17 cellular contexts compared by ENCODE assay signal in the genomic region with DNA sequence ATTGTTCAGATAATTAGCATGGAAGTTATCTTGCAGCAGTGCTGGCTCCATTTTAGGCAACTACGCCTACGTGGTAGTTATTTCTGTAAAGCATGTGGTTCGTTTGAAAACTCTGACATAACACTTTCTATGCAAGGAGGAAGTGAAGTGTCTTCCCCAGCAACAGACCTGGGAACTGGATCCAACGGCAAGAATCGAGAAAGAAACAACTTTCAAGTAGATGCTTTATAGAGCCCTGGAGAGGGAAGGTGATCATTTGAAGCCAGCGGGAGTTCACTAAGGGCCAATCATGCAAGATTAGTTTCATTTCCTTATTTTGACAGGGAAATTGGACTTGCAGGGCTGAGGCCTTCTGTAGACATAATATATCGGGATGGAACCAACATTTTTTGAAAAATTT.
DNase-seq lines count a peak whose midpoint lies in the region; ATAC-seq lines count a peak whose summit lies in the region.
"Had no signal": no experiment of that assay in that cellular context is flagged by ENCODE, and none has a peak within 500 bp of the region (broad histone marks: within the 10 kb centered on the region; RNA-seq: fewer than 3 reads in every experiment).

No MANE protein-coding gene starts in this region.

- peak; percentile 62 for DNase-seq in Karpas-422
- peak; percentile 95 for DNase-seq in NOMO-1 treated with dmso at 0.1 percent for 144 hours (lab: John Stamatoyannopoulos, UW; ENCODE audit: unreplicated experiment)
- DNase-seq in globus pallidus (ENCODE audit: low spot score): peak; percentile 44
- no peak for DNase-seq in sciatic nerve (ENCODE audit: low spot score)
- DNase-seq in stimulated activated naive CD8-positive, alpha-beta T cell treated with anti-CD3 and anti-CD28 coated beads, Interleukin-15, amount 100 ng/mL, for 72 hours: no peak
- DNase-seq in HuH-7 (ENCODE audit: low spot score): no peak
- DNase-seq in stimulated activated CD4-positive, alpha-beta T cell treated with anti-CD3 and anti-CD28 coated beads, Interleukin-4, amount 100 ng/mL, for 24 hours: no peak
- DNase-seq: activated CD8-positive, alpha-beta memory T cell treated with anti-CD3 and anti-CD28 coated beads for 24 hours; activated naive CD8-positive, alpha-beta T cell treated with anti-CD3 and anti-CD28 coated beads, Interleukin-2, amount 10 ng/mL, durations not matched to agents 7 days and 5 days; esophagus squamous epithelium; islet precursor cell; NCI-H1417; NCI-H226; stimulated activated CD4-positive, alpha-beta T cell treated with anti-CD3 and anti-CD28 coated beads, Interleukin-2, amount 100 ng/mL, for 48 hours had no signal

- H3K27ac ChIP-seq in Karpas-422 (ENCODE audit: low read length): no peak overlapping the region
- H3K27ac ChIP-seq: esophagus squamous epithelium, RWPE1 had no signal

- H3K4me3 ChIP-seq in Karpas-422 (ENCODE audit: low read length): no peak overlapping the region
- H3K4me3 ChIP-seq: esophagus squamous epithelium, K562 had no signal

- H3K9ac ChIP-seq in Karpas-422 (ENCODE audit: low read length): no peak overlapping the region

- H3K36me3 ChIP-seq in Karpas-422 (ENCODE audit: insufficient read depth, low read length): no peaks in the 10 kb centered on the region
- H3K36me3 ChIP-seq: esophagus squamous epithelium had no signal

- H3K9me3 ChIP-seq in Karpas-422 (ENCODE audit: low read length): no peaks in the 10 kb centered on the region
- H3K9me3 ChIP-seq: esophagus squamous epithelium had no signal

- H3K79me2 ChIP-seq in Karpas-422 (ENCODE audit: low read length): no peaks in the 10 kb centered on the region

- H3K4me3 Mint-ChIP-seq in stimulated activated naive CD8-positive, alpha-beta T cell treated with anti-CD3 and anti-CD28 coated beads, Interleukin-15, amount 100 ng/mL, for 72 hours: no peak overlapping the region
- H3K4me3 Mint-ChIP-seq: activated naive CD8-positive, alpha-beta T cell treated with anti-CD3 and anti-CD28 coated beads, Interleukin-2, amount 10 ng/mL, durations not matched to agents 7 days and 5 days; WTC11 had no signal

- peaks cover 26% of the 10 kb centered on the region for H3K27me3 Mint-ChIP-seq in stimulated activated naive CD8-positive, alpha-beta T cell treated with anti-CD3 and anti-CD28 coated beads, Interleukin-15, amount 100 ng/mL, for 72 hours

- H3K9me3 Mint-ChIP-seq in stimulated activated naive CD8-positive, alpha-beta T cell treated with anti-CD3 and anti-CD28 coated beads, Interleukin-15, amount 100 ng/mL, for 72 hours: no peaks in the 10 kb centered on the region
- H3K9me3 Mint-ChIP-seq: activated naive CD8-positive, alpha-beta T cell treated with anti-CD3 and anti-CD28 coated beads, Interleukin-2, amount 10 ng/mL, durations not matched to agents 7 days and 5 days had no signal

- no peak overlapping the region for H3K4me2 ChIP-seq in Karpas-422 (ENCODE audit: low read depth, low read length, poor library complexity, severe bottlenecking)

- H3K27me3 ChIP-seq in Karpas-422 (ENCODE audit: low read length): no peaks in the 10 kb centered on the region

- H3K27ac Mint-ChIP-seq in stimulated activated naive CD8-positive, alpha-beta T cell treated with anti-CD3 and anti-CD28 coated beads, Interleukin-15, amount 100 ng/mL, for 72 hours: no peak overlapping the region
- H3K27ac Mint-ChIP-seq: activated naive CD8-positive, alpha-beta T cell treated with anti-CD3 and anti-CD28 coated beads, Interleukin-2, amount 10 ng/mL, durations not matched to agents 7 days and 5 days; WTC11 had no signal

- no peaks in the 10 kb centered on the region for H3K9me2 ChIP-seq in Karpas-422 (replicated peaks; ENCODE audit: insufficient read depth, low read length)

- ATAC-seq in sciatic nerve: peak; percentile 56
- ATAC-seq in stimulated activated naive CD8-positive, alpha-beta T cell treated with anti-CD3 and anti-CD28 coated beads, Interleukin-15, amount 100 ng/mL, for 72 hours: no peak
- ATAC-seq: K562, WTC11 had no signal

- H4K20me1 ChIP-seq in Karpas-422 (ENCODE audit: insufficient read depth, low read depth, low read length): no peaks in the 10 kb centered on the region

- no peaks in the 10 kb centered on the region for H3K4me1 Mint-ChIP-seq in stimulated activated naive CD8-positive, alpha-beta T cell treated with anti-CD3 and anti-CD28 coated beads, Interleukin-15, amount 100 ng/mL, for 72 hours
- H3K4me1 Mint-ChIP-seq: activated naive CD8-positive, alpha-beta T cell treated with anti-CD3 and anti-CD28 coated beads, Interleukin-2, amount 10 ng/mL, durations not matched to agents 7 days and 5 days had no signal

- H2AFZ ChIP-seq in Karpas-422 (ENCODE audit: low read length): no peak overlapping the region

- intact Hi-C loops in sciatic nerve (cut with DNase I): no loop called here

- H3K4me1 ChIP-seq in Karpas-422 (ENCODE audit: low read length): peaks cover 7% of the 10 kb centered on the region; the same call in 1 of the 2 replicates
- H3K4me1 ChIP-seq: esophagus squamous epithelium had no signal

Comparison
In these comparisons a context has a peak if more than half of its experiments do, and no peak if none do; other contexts are left out.
1. DNase-seq: peak in Karpas-422 (single experiment), NOMO-1 treated with dmso at 0.1 percent for 144 hours (single experiment) and globus pallidus (single experiment); none in sciatic nerve (single experiment), stimulated activated naive CD8-positive, alpha-beta T cell treated with anti-CD3 and anti-CD28 coated beads, Interleukin-15, amount 100 ng/mL, for 72 hours (0 of 2), HuH-7 (single experiment) and stimulated activated CD4-positive, alpha-beta T cell treated with anti-CD3 and anti-CD28 coated beads, Interleukin-4, amount 100 ng/mL, for 24 hours (single experiment).